ENCODE assay signal across 9 cellular contexts in the genomic region with DNA sequence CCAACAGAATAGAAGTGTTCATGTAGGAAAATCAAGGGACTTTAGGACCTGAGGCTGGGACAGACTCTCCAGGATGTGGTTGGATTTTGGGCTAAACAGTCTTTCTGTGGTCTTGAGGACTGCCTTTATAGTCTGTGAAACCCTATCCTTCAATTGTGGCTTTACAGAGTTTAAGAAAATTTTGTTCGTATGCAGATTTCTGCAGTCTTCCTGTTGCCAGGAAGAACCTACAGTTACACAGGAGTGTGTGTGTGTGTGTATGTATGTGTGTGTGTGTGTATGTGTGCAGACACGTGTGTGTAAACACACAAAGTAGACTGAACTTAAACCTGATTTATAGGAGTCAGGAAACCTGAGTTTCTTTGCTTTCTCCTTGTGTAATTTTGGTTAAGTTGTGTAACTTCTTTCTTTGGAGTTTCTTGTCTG. TPM values are rescaled to one million over a fixed set of nuclear protein-coding genes. Genes with fewer than 3 reads are reported as not detected.
A peak's percentile ranks its signal among the peaks of the same experiment; 100 is the strongest.
DNase-seq lines count a peak whose midpoint lies in the region; ATAC-seq and TF ChIP-seq lines count a peak whose summit lies in the region.
"Had no signal": no experiment of that assay in that cellular context is flagged by ENCODE, and none has a peak within 500 bp of the region (broad histone marks: within the 10 kb centered on the region; RNA-seq: fewer than 3 reads in every experiment).

No MANE protein-coding gene starts in this region.

- H3K27ac ChIP-seq in BLaER1 treated with 17β-estradiol and CSF1 and Interleukin-3, amounts not matched to agents 10 nM and 100 nM, result peak overlapping the region in 9 of 11 experiments; percentile 4 to 61 (median 39); a peak in 13 of 22 replicates

- no peaks in the 10 kb centered on the region for H3K27me3 ChIP-seq in BLaER1 treated with 17β-estradiol and CSF1 and Interleukin-3, amounts not matched to agents 10 nM and 100 nM

- peak; percentile 59 for ATAC-seq in GM21529 (IDR thresholded peaks at IDR 0.05; ENCODE audit: unreplicated experiment)

- H3K36me3 ChIP-seq in BLaER1 treated with 17β-estradiol and CSF1 and Interleukin-3, amounts not matched to agents 10 nM and 100 nM, result no peaks in the 10 kb centered on the region

- peaks cover 0 to 100% (median 10%) of the 10 kb centered on the region in 11 experiments; a peak in 11 of 22 replicates for H4K20me1 ChIP-seq in BLaER1 treated with 17β-estradiol and CSF1 and Interleukin-3, amounts not matched to agents 10 nM and 100 nM

- DNase-seq in glomerular visceral epithelial cell (ENCODE audit: extremely low spot score) (peak; percentile 59), NCI-H187 treated with DMSO at 0.1 percent for 48 hours (lab: John Stamatoyannopoulos, UW) (no peak), NCI-H2081 (lab: John Stamatoyannopoulos, UW) (no peak), HPDE6-E6E7 (ENCODE audit: extremely low spot score) (no peak), amygdala (lab: John Stamatoyannopoulos, UW) (no peak)
- DNase-seq: dermis blood vessel endothelial cell had no signal

- peaks cover 9 to 21% (median 14%) of the 10 kb centered on the region in 10 experiments; a peak in 19 of 20 replicates for H3K4me1 ChIP-seq in BLaER1 treated with 17β-estradiol and CSF1 and Interleukin-3, amounts not matched to agents 10 nM and 100 nM

- H3K4me3 ChIP-seq in BLaER1 treated with 17β-estradiol and CSF1 and Interleukin-3, amounts not matched to agents 10 nM and 100 nM, result no peak overlapping the region

- H3K4me2 ChIP-seq in BLaER1 treated with 17β-estradiol and CSF1 and Interleukin-3, amounts not matched to agents 10 nM and 100 nM, result peak overlapping the region; percentile 42 to 66 (median 55)

- H3K9me3 ChIP-seq in BLaER1 treated with 17β-estradiol and CSF1 and Interleukin-3, amounts not matched to agents 10 nM and 100 nM (replicated peaks in 1 of 11), result peaks cover 0 to 14% (median 6%) of the 10 kb centered on the region in 11 experiments; a peak in 8 of 22 replicates

- H3K9ac ChIP-seq in BLaER1 treated with 17β-estradiol and CSF1 and Interleukin-3, amounts not matched to agents 10 nM and 100 nM, result peak overlapping the region in 3 of 11 experiments; percentile 13 to 37 (median 13); a peak in 4 of 22 replicates

TF ChIP-seq in PFSK-1, 5 proteins besides CTCF, POLR2A, EP300 and RAD21:
- TF ChIP-seq SIN3A (IDR thresholded peaks at IDR 0.05; ENCODE audit: borderline replicate concordance, insufficient read depth, low read length) (no peak), POLR2AphosphoS5 (IDR thresholded peaks at IDR 0.05; ENCODE audit: low read depth, low read length) (0 out of 2 replicates have a peak, but pooled peaks have one; percentile 45), FOXP2 (optimal IDR thresholded peaks at IDR 0.05; ENCODE audit: borderline replicate concordance, extremely low read depth, extremely low read length, insufficient read depth) (peak; percentile 78)
TF ChIP-seq in PFSK-1: peak in this region for 2.

RNA-seq across cellular contexts. Expression of a gene that starts 22.8 kb away (rescaled TPM):
- 34.9 TPM for polyA plus RNA-seq in PFSK-1 (2012; ENCODE audit: insufficient read length, low read depth)
